18 cellular contexts compared by ENCODE assay signal in genomic region chr2:71482055-71482454, GRCh38. TPM values are rescaled to one million over a fixed set of nuclear protein-coding genes. Genes with fewer than 3 reads are reported as not detected.
A peak's percentile ranks its signal among the peaks of the same experiment; 100 is the strongest.
DNase-seq lines count a peak whose midpoint lies in the region; ATAC-seq and TF ChIP-seq lines count a peak whose summit lies in the region.
"Had no signal": no experiment of that assay in that cellular context is flagged by ENCODE, and none has a peak within 500 bp of the region (broad histone marks: within the 10 kb centered on the region; RNA-seq: fewer than 3 reads in every experiment).

No MANE protein-coding gene starts in this region.

- no peak overlapping the region for H3K27ac Mint-ChIP-seq in GM23338
- H3K27ac Mint-ChIP-seq in progenitor cell of endocrine pancreas = no peak overlapping the region
- H3K27ac Mint-ChIP-seq: activated CD4-positive, alpha-beta T cell treated with anti-CD3 and anti-CD28 coated beads for 36 hours; activated naive CD4-positive, alpha-beta T cell treated with anti-CD3 and anti-CD28 coated beads for 36 hours; CD8-positive, alpha-beta T cell; dendritic cell treated with granulocyte-macrophage colony-stimulating factor and Interleukin-4, amounts not matched to agents 40 ng/mL and 50 ng/mL, for 4 days; natural killer cell treated with Interleukin-12 subunit alpha and Interleukin-12 subunit beta and Interleukin-15 and Interleukin-18, amount 100 ng/mL, for 72 hours; stimulated activated naive CD8-positive, alpha-beta T cell treated with anti-CD3 and anti-CD28 coated beads, Interleukin-15, Interleukin-2, amounts not matched to agents 100 ng/mL and 50 ng/mL, for 24 hours had no signal

- H3K4me3 Mint-ChIP-seq in GM23338 = no peak overlapping the region
- H3K4me3 Mint-ChIP-seq in progenitor cell of endocrine pancreas (ENCODE audit: low read depth) = no peak overlapping the region
- H3K4me3 Mint-ChIP-seq: activated CD4-positive, alpha-beta T cell treated with anti-CD3 and anti-CD28 coated beads for 36 hours; activated naive CD4-positive, alpha-beta T cell treated with anti-CD3 and anti-CD28 coated beads for 36 hours; activated T-cell treated with anti-CD3 and anti-CD28 coated beads, Interleukin-2, amount 50 U/mL, for 4 hours; CD8-positive, alpha-beta T cell; dendritic cell treated with granulocyte-macrophage colony-stimulating factor and Interleukin-4, amounts not matched to agents 40 ng/mL and 50 ng/mL, for 4 days; natural killer cell treated with Interleukin-12 subunit alpha and Interleukin-12 subunit beta and Interleukin-15 and Interleukin-18, amount 100 ng/mL, for 72 hours; stimulated activated naive CD8-positive, alpha-beta T cell treated with anti-CD3 and anti-CD28 coated beads, Interleukin-15, Interleukin-2, amounts not matched to agents 100 ng/mL and 50 ng/mL, for 24 hours had no signal

- H3K27me3 ChIP-seq in GM23338 (ENCODE audit: insufficient read depth) (no peaks in the 10 kb centered on the region), kidney epithelial cell (ENCODE audit: control insufficient read depth, insufficient read depth, low read length) (no peaks in the 10 kb centered on the region)
- H3K27me3 ChIP-seq: SJCRH30 had no signal

- H3K9me3 Mint-ChIP-seq in GM23338 (0 out of 3 replicates have a peak, but pooled peaks cover 3% of the 10 kb centered on the region), progenitor cell of endocrine pancreas (ENCODE audit: low read depth) (no peaks in the 10 kb centered on the region)
- H3K9me3 Mint-ChIP-seq: activated naive CD4-positive, alpha-beta T cell treated with anti-CD3 and anti-CD28 coated beads for 36 hours; activated T-cell treated with anti-CD3 and anti-CD28 coated beads, Interleukin-2, amount 50 U/mL, for 4 hours; CD8-positive, alpha-beta T cell; dendritic cell treated with granulocyte-macrophage colony-stimulating factor and Interleukin-4, amounts not matched to agents 40 ng/mL and 50 ng/mL, for 4 days; natural killer cell treated with Interleukin-12 subunit alpha and Interleukin-12 subunit beta and Interleukin-15 and Interleukin-18, amount 100 ng/mL, for 72 hours; stimulated activated naive CD8-positive, alpha-beta T cell treated with anti-CD3 and anti-CD28 coated beads, Interleukin-15, Interleukin-2, amounts not matched to agents 100 ng/mL and 50 ng/mL, for 24 hours had no signal

- DNase-seq in GM23338 (ENCODE audit: low spot score) (peak; percentile 48), astrocyte of the cerebellum (ENCODE audit: low read depth) (no peak), kidney epithelial cell (ENCODE audit: low read depth) (no peak), progenitor cell of endocrine pancreas (ENCODE audit: low spot score, unreplicated experiment) (no peak)
- DNase-seq in activated effector memory CD4-positive, alpha-beta T cell treated with Interleukin-2 at 50 U/mL for 16 hours = no peak
- DNase-seq: activated CD4-positive, alpha-beta T cell treated with anti-CD3 and anti-CD28 coated beads for 36 hours; activated naive CD4-positive, alpha-beta T cell treated with anti-CD3 and anti-CD28 coated beads for 36 hours; activated T-cell treated with anti-CD3 and anti-CD28 coated beads, Interleukin-2, amount 50 U/mL, for 4 hours; CD8-positive, alpha-beta T cell; glutamatergic neuron; SJCRH30; T-helper 1 cell had no signal

- H3K9me2 ChIP-seq in GM23338 (ENCODE audit: insufficient read depth) = no peaks in the 10 kb centered on the region

- H3K36me3 ChIP-seq in GM23338 (ENCODE audit: insufficient read depth) = no peaks in the 10 kb centered on the region
- H3K36me3 ChIP-seq in kidney epithelial cell (ENCODE audit: control insufficient read depth, insufficient read depth, low read length) = no peaks in the 10 kb centered on the region

- peak; percentile 41 to 46 for TF ChIP-seq CTCF in GM23338 (conservative IDR thresholded peaks at IDR 0.05; ENCODE audit: low read depth in 2 of 2)
- TF ChIP-seq CTCF in astrocyte of the cerebellum (IDR thresholded peaks at IDR 0.05; ENCODE audit: low read depth, low read length, missing control alignments) = peak; percentile 42
- TF ChIP-seq CTCF in kidney epithelial cell (IDR thresholded peaks at IDR 0.05; ENCODE audit: insufficient read depth, low read length, poor library complexity, severe bottlenecking) = peak; percentile 14
- peak; percentile 34 for TF ChIP-seq CTCF in progenitor cell of endocrine pancreas (IDR thresholded peaks at IDR 0.05; ENCODE audit: unreplicated experiment)

- no peak overlapping the region for H3K4me3 ChIP-seq in GM23338
- H3K4me3 ChIP-seq in astrocyte of the cerebellum (ENCODE audit: low read depth, low read length) = no peak overlapping the region
- no peak overlapping the region for H3K4me3 ChIP-seq in kidney epithelial cell (ENCODE audit: low read depth, low read length)
- H3K4me3 ChIP-seq: SJCRH30 had no signal

- H3K36me3 Mint-ChIP-seq in GM23338 (ENCODE audit: low read depth) (peaks cover 3% of the 10 kb centered on the region; the same call in 2 of the 3 replicates), progenitor cell of endocrine pancreas (ENCODE audit: insufficient read depth) (no peaks in the 10 kb centered on the region)
- H3K36me3 Mint-ChIP-seq: CD8-positive, alpha-beta T cell; natural killer cell treated with Interleukin-12 subunit alpha and Interleukin-12 subunit beta and Interleukin-15 and Interleukin-18, amount 100 ng/mL, for 72 hours had no signal

- no peak overlapping the region for H2AFZ ChIP-seq in GM23338

- H3K4me1 ChIP-seq in GM23338 (ENCODE audit: insufficient read depth) = peaks cover 3% of the 10 kb centered on the region; the same call in 1 of the 2 replicates

- no peak overlapping the region for H3K27ac ChIP-seq in GM23338 (ENCODE audit: low read depth)
- H3K27ac ChIP-seq: KMS-11, SJCRH30 had no signal

- ATAC-seq in GM23338 (peak; percentile 92), HG03378 (IDR thresholded peaks at IDR 0.05; ENCODE audit: unreplicated experiment) (no peak), GM19023 (IDR thresholded peaks at IDR 0.05; ENCODE audit: unreplicated experiment) (no peak)
- ATAC-seq: activated CD4-positive, alpha-beta T cell treated with anti-CD3 and anti-CD28 coated beads for 36 hours; activated T-cell treated with anti-CD3 and anti-CD28 coated beads, Interleukin-2, amount 50 U/mL, for 4 hours; CD8-positive, alpha-beta T cell; natural killer cell treated with Interleukin-12 subunit alpha and Interleukin-12 subunit beta and Interleukin-15 and Interleukin-18, amount 100 ng/mL, for 72 hours had no signal

- H3K27me3 Mint-ChIP-seq in GM23338 (ENCODE audit: insufficient read depth, low read depth, poor library complexity) = peaks cover 10% of the 10 kb centered on the region
- peaks cover 20% of the 10 kb centered on the region for H3K27me3 Mint-ChIP-seq in progenitor cell of endocrine pancreas
- H3K27me3 Mint-ChIP-seq: activated CD4-positive, alpha-beta T cell treated with anti-CD3 and anti-CD28 coated beads for 36 hours; stimulated activated naive CD8-positive, alpha-beta T cell treated with anti-CD3 and anti-CD28 coated beads, Interleukin-15, Interleukin-2, amounts not matched to agents 100 ng/mL and 50 ng/mL, for 24 hours had no signal

- peaks cover 30% of the 10 kb centered on the region for H3K4me1 Mint-ChIP-seq in GM23338
- H3K4me1 Mint-ChIP-seq in progenitor cell of endocrine pancreas (ENCODE audit: low read depth) = peaks cover 2% of the 10 kb centered on the region
- H3K4me1 Mint-ChIP-seq: activated CD4-positive, alpha-beta T cell treated with anti-CD3 and anti-CD28 coated beads for 36 hours had no signal

- no peaks in the 10 kb centered on the region for H3K79me2 ChIP-seq in GM23338 (replicated peaks; ENCODE audit: insufficient read depth)

- in situ Hi-C loops in astrocyte of the cerebellum (cut with HindIII; ENCODE audit: low sequenced_read_pairs) = no loop called here

- H4K20me1 ChIP-seq in GM23338 (replicated peaks; ENCODE audit: insufficient read depth) = no peaks in the 10 kb centered on the region

- no peak overlapping the region for H3K4me2 ChIP-seq in GM23338
- H3K4me2 ChIP-seq: KMS-11 had no signal

- H3F3A ChIP-seq in GM23338 (replicated peaks; ENCODE audit: low read depth) = no peaks in the 10 kb centered on the region

TF ChIP-seq in GM23338, 12 proteins besides CTCF, POLR2A, EP300 and RAD21 (continues in another document):
- TF ChIP-seq STAT1 (IDR thresholded peaks at IDR 0.05; ENCODE audit: unreplicated experiment) (no peak), NANOG (IDR thresholded peaks at IDR 0.05; ENCODE audit: borderline replicate concordance) (no peak), POLR2AphosphoS5 (IDR thresholded peaks at IDR 0.05; ENCODE audit: low read depth) (no peak), CREB1 (CRISPR knock-in tag; IDR thresholded peaks at IDR 0.05; ENCODE audit: low read depth) (no peak), ZNF331 (CRISPR knock-in tag; IDR thresholded peaks at IDR 0.05; ENCODE audit: low read depth) (no peak), JUNB (IDR thresholded peaks at IDR 0.05; ENCODE audit: unreplicated experiment) (no peak), ETS1 (IDR thresholded peaks at IDR 0.05) (no peak)

RNA-seq across cellular contexts. Expression of gene DYSF, which starts 28.7 kb away (rescaled TPM):
- total RNA-seq in GM23338 (2014; rRNA removed; shearing (Covaris generic)) = 18.0 and 21.3 TPM in 2 replicates
- polyA plus RNA-seq in GM23338 (2016; fragmentation: Nextera tagmentation; extraction: Ambion mirVana) = 6.4 and 7.3 TPM in 2 replicates
- total RNA-seq in kidney epithelial cell (42.8 and 49.0 TPM in 2 replicates), progenitor cell of endocrine pancreas (1.4 and 1.6 TPM in 2 replicates)
